Comparison of ENCODE assay signal across 1 cellular context in genomic region chr11:71194702-71195101, GRCh38.
TF ChIP-seq lines count a peak whose summit lies in the region.

No MANE protein-coding gene starts in this region.

TF ChIP-seq in WTC11, 78 proteins besides CTCF, POLR2A, EP300 and RAD21 (continued from another document):
- no peak for TF ChIP-seq ZNF532 (CRISPR knock-in tag; IDR thresholded peaks at IDR 0.05; ENCODE audit: borderline replicate concordance)
- no peak for TF ChIP-seq IRF1 (CRISPR knock-in tag; IDR thresholded peaks at IDR 0.05)
- no peak for TF ChIP-seq NFYB (CRISPR knock-in tag; conservative IDR thresholded peaks at IDR 0.05; ENCODE audit: low read depth)
- TF ChIP-seq CDX4 (CRISPR knock-in tag; IDR thresholded peaks at IDR 0.05; ENCODE audit: borderline replicate concordance) = no peak
- TF ChIP-seq, protein P1, sequence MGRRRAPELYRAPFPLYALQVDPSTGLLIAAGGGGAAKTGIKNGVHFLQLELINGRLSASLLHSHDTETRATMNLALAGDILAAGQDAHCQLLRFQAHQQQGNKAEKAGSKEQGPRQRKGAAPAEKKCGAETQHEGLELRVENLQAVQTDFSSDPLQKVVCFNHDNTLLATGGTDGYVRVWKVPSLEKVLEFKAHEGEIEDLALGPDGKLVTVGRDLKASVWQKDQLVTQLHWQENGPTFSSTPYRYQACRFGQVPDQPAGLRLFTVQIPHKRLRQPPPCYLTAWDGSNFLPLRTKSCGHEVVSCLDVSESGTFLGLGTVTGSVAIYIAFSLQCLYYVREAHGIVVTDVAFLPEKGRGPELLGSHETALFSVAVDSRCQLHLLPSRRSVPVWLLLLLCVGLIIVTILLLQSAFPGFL (CRISPR knock-in tag; IDR thresholded peaks at IDR 0.05; ENCODE audit: borderline replicate concordance) = no peak
TF ChIP-seq in WTC11: peak in this region for 0.
